Comparison of ENCODE assay signal across 8 cellular contexts in the genomic region with DNA sequence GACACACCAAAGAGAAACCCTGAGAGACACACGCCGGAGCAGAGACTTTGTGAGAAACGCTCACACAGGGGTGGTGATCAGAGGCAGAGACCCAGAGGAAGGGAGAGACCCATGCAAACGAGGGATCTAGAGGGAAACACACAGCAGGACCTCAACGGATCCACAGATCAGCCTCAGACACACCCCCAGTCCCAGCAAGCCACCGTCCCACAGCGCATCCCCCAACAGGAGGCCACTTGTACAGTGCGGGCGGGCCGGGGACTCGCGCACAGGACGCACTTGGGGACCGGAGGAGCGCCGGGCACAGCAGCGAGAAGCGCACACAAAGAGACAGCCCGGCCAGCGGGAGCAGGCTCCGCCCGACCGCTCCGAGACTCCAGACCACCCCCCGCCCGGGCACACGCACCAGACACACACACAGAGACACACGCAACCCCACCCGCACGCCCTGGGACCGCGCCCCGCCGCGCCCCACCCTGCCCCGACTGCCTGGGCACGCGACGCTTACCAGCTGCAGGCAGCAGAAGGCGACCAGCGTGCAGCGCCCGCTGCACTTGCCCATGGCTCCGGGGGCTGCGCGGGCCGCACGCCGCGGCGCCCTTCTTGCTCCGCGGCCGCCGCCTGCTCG. TPM values are rescaled to one million over a fixed set of nuclear protein-coding genes. Genes with fewer than 3 reads are reported as not detected.
A peak's percentile ranks its signal among the peaks of the same experiment; 100 is the strongest.
DNase-seq lines count a peak whose midpoint lies in the region; TF ChIP-seq lines count a peak whose summit lies in the region.

No MANE protein-coding gene starts in this region.

- DNase-seq in AG09309 (ENCODE audit: low read depth) (no peak), GM20000 (ENCODE audit: low spot score) (peak; percentile 39), adipocyte (ENCODE audit: low read depth) (peak; percentile 51), iris pigment epithelial cell (ENCODE audit: low read depth) (peak; percentile 10), suprapubic skin (ENCODE audit: low spot score in 2 of 2) (no peak), epidermal melanocyte (ENCODE audit: insufficient read length, low spot score) (no peak), SIG-M5 treated with dmso at 0.1 percent for 504 hours (lab: John Stamatoyannopoulos, UW; ENCODE audit: unreplicated experiment) (no peak)
- DNase-seq in stimulated activated CD4-positive, alpha-beta T cell treated with anti-CD3 and anti-CD28 coated beads, Interleukin-2, amount 100 ng/mL, for 48 hours = no peak

- H3K4me1 ChIP-seq in adipocyte (ENCODE audit: control insufficient read depth, insufficient read depth, low read length) (peaks cover 3% of the 10 kb centered on the region), suprapubic skin (peaks cover 15% of the 10 kb centered on the region)

- H3K27ac ChIP-seq in suprapubic skin = no peak overlapping the region

- H3K27me3 ChIP-seq in adipocyte (replicated peaks; ENCODE audit: control insufficient read depth, insufficient read depth, low read length) = peaks cover 55% of the 10 kb centered on the region
- H3K27me3 ChIP-seq in suprapubic skin = peaks cover 62% of the 10 kb centered on the region

- H3K4me3 ChIP-seq in AG09309 (ENCODE audit: control insufficient read depth, low read depth, low read length) = peak overlapping the region; percentile 24
- peak overlapping the region; percentile 43 for H3K4me3 ChIP-seq in adipocyte (ENCODE audit: low read length)
- peak overlapping the region; percentile 48 for H3K4me3 ChIP-seq in suprapubic skin

- H3K9ac ChIP-seq in adipocyte (ENCODE audit: low read length) = no peak overlapping the region

- WGBS in suprapubic skin = 2% methylated on average over 25 of the region's 56 CpGs

- TF ChIP-seq CTCF in AG09309 (IDR thresholded peaks at IDR 0.05; ENCODE audit: control insufficient read depth, insufficient read depth, low read depth, low read length, missing control alignments) (no peak), GM20000 (IDR thresholded peaks at IDR 0.05; ENCODE audit: extremely low read depth, missing control alignments) (no peak), suprapubic skin (IDR thresholded peaks at IDR 0.05) (no peak)

- H3K36me3 ChIP-seq in adipocyte (ENCODE audit: control insufficient read depth, insufficient read depth, low read length, severe bottlenecking) (no peaks in the 10 kb centered on the region), suprapubic skin (no peaks in the 10 kb centered on the region)

- no peak for TF ChIP-seq POLR2A in suprapubic skin (IDR thresholded peaks at IDR 0.05)

- no peaks in the 10 kb centered on the region for H3K9me3 ChIP-seq in adipocyte (ENCODE audit: control insufficient read depth, low read length)
- no peaks in the 10 kb centered on the region for H3K9me3 ChIP-seq in suprapubic skin

- no peak for TF ChIP-seq EP300 in suprapubic skin (IDR thresholded peaks at IDR 0.05)

RNA-seq across cellular contexts. Expression of gene NKAIN1, which starts 0.6 kb away (rescaled TPM):
- 1 to 10 TPM in 3 of 4 donors, under 1 TPM in 1; 0.64 to 2.5 (median 1.5) TPM for total RNA-seq in suprapubic skin

RNA-seq across cellular contexts. Expression of gene SNRNP40, which starts 57.5 kb away (rescaled TPM):
- total RNA-seq in suprapubic skin = 10 to 100 TPM; 39.3 to 70.3 (median 56.0) TPM

RNA-seq across cellular contexts. Expression of gene ZCCHC17, which starts 57.7 kb away (rescaled TPM):
- 10 to 100 TPM; 17.9 to 26.3 (median 23.1) TPM for total RNA-seq in suprapubic skin

Comparison
In these comparisons a context has a peak if more than half of its experiments do, and no peak if none do; other contexts are left out.
1. DNase-seq: peak in GM20000 (single experiment), adipocyte (single experiment) and iris pigment epithelial cell (single experiment); none in AG09309 (single experiment), suprapubic skin (0 of 2), stimulated activated CD4-positive, alpha-beta T cell treated with anti-CD3 and anti-CD28 coated beads, Interleukin-2, amount 100 ng/mL, for 48 hours (0 of 2), epidermal melanocyte (single experiment) and SIG-M5 treated with dmso at 0.1 percent for 504 hours (single experiment).
2. Peak in every context shown above with its lines, with median percentiles within 50 percentile points of each other: H3K4me3 ChIP-seq.